Comparison of ENCODE assay signal across 36 cellular contexts in genomic region chr10:19049577-19049976, GRCh38. TPM values are rescaled to one million over a fixed set of nuclear protein-coding genes. Genes with fewer than 3 reads are reported as not detected.
"Had no signal": no experiment of that assay in that cellular context is flagged by ENCODE, and none has a peak within 500 bp of the region (broad histone marks: within the 10 kb centered on the region; RNA-seq: fewer than 3 reads in every experiment).

No MANE protein-coding gene starts in this region.

- H3K36me3 Mint-ChIP-seq: activated CD8-positive, alpha-beta memory T cell treated with anti-CD3 and anti-CD28 coated beads, Interleukin-2, amount 10 ng/mL, durations not matched to agents 7 days and 5 days; activated naive CD4-positive, alpha-beta T cell treated with anti-CD3 and anti-CD28 coated beads, Interleukin-2, amount 10 ng/mL, durations not matched to agents 7 days and 5 days; activated naive CD8-positive, alpha-beta T cell; brain had no signal

- H3K4me1 Mint-ChIP-seq: activated B cell treated with CpG ODN at 0.5 μM for 24 hours; activated CD4-positive, alpha-beta memory T cell treated with anti-CD3 and anti-CD28 coated beads, Interleukin-2, amount 10 ng/mL, durations not matched to agents 7 days and 5 days; activated CD8-positive, alpha-beta memory T cell treated with anti-CD3 and anti-CD28 coated beads, Interleukin-2, amount 10 ng/mL, durations not matched to agents 7 days and 5 days; activated naive CD4-positive, alpha-beta T cell treated with anti-CD3 and anti-CD28 coated beads, Interleukin-2, amount 10 ng/mL, durations not matched to agents 7 days and 5 days; activated naive CD8-positive, alpha-beta T cell treated with anti-CD3 and anti-CD28 coated beads, Interleukin-2, amount 50 U/mL, for 24 hours; central memory CD8-positive, alpha-beta T cell had no signal

- ATAC-seq: activated CD8-positive, alpha-beta memory T cell treated with anti-CD3 and anti-CD28 coated beads, Interleukin-2, amount 10 ng/mL, durations not matched to agents 7 days and 5 days; activated naive CD8-positive, alpha-beta T cell treated with anti-CD3 and anti-CD28 coated beads, Interleukin-2, amount 50 U/mL, for 24 hours; PC-3; Right ventricle myocardium inferior had no signal

- H3K27ac Mint-ChIP-seq: activated B cell treated with CpG ODN at 0.5 μM for 24 hours; activated CD4-positive, alpha-beta memory T cell treated with anti-CD3 and anti-CD28 coated beads, Interleukin-2, amount 10 ng/mL, durations not matched to agents 7 days and 5 days; activated CD8-positive, alpha-beta memory T cell treated with anti-CD3 and anti-CD28 coated beads, Interleukin-2, amount 10 ng/mL, durations not matched to agents 7 days and 5 days; activated naive CD4-positive, alpha-beta T cell treated with anti-CD3 and anti-CD28 coated beads, Interleukin-2, amount 10 ng/mL, durations not matched to agents 7 days and 5 days; activated naive CD8-positive, alpha-beta T cell; activated naive CD8-positive, alpha-beta T cell treated with anti-CD3 and anti-CD28 coated beads, Interleukin-2, amount 50 U/mL, for 24 hours had no signal

- DNase-seq: activated B cell treated with CpG ODN at 0.5 μM for 24 hours; activated CD4-positive, alpha-beta memory T cell treated with anti-CD3 and anti-CD28 coated beads, Interleukin-2, amount 10 ng/mL, durations not matched to agents 7 days and 5 days; activated CD4-positive, alpha-beta T cell treated with anti-CD3 and anti-CD28 coated beads for 1 hour; activated CD4-positive, alpha-beta T cell treated with anti-CD3 and anti-CD28 coated beads for 48 hours; activated CD8-positive, alpha-beta memory T cell treated with anti-CD3 and anti-CD28 coated beads for 24 hours; activated CD8-positive, alpha-beta memory T cell treated with anti-CD3 and anti-CD28 coated beads, Interleukin-2, amount 10 ng/mL, durations not matched to agents 7 days and 5 days; activated CD8-positive, alpha-beta memory T cell treated with anti-CD3 and anti-CD28 coated beads, Interleukin-2, amount 50 U/mL, for 48 hours; activated effector memory CD4-positive, alpha-beta T cell treated with Interleukin-2 at 50 U/mL for 16 hours; activated naive CD4-positive, alpha-beta T cell treated with anti-CD3 and anti-CD28 coated beads, Interleukin-2, amount 10 ng/mL, durations not matched to agents 7 days and 5 days; activated naive CD8-positive, alpha-beta T cell treated with anti-CD3 and anti-CD28 coated beads, Interleukin-2, amount 50 U/mL, for 24 hours; activated T-cell treated with anti-CD3 and anti-CD28 coated beads, Interleukin-2, amount 50 U/mL, for 48 hours; anterior cingulate cortex; Kasumi-1; KG1; MG63; NCI-H1092; NCI-H146; NCI-H187; NCI-H2029 treated with DMSO at 0.1 percent for 48 hours; NCI-H2107; NCI-H2171; NCI-H510A; NCI-H526; NCI-H748 treated with DMSO at 0.1 percent for 48 hours; NK-92 treated with Interleukin-12 subunit alpha and Interleukin-12 subunit beta, amount 100 ng/mL, for 24 hours; PC-3; SW 1271; T-helper 1 cell; T-helper 2 cell; T-helper 9 cell had no signal

- H3K9me3 ChIP-seq: MG63 had no signal

- H3K4me3 ChIP-seq: MG63 had no signal

- H3K9me3 Mint-ChIP-seq: brain had no signal

- H3K27me3 Mint-ChIP-seq: activated B cell treated with CpG ODN at 0.5 μM for 24 hours; activated CD4-positive, alpha-beta memory T cell treated with anti-CD3 and anti-CD28 coated beads, Interleukin-2, amount 10 ng/mL, durations not matched to agents 7 days and 5 days; activated CD8-positive, alpha-beta memory T cell treated with anti-CD3 and anti-CD28 coated beads, Interleukin-2, amount 10 ng/mL, durations not matched to agents 7 days and 5 days; activated naive CD4-positive, alpha-beta T cell treated with anti-CD3 and anti-CD28 coated beads, Interleukin-2, amount 10 ng/mL, durations not matched to agents 7 days and 5 days; activated naive CD8-positive, alpha-beta T cell; activated naive CD8-positive, alpha-beta T cell treated with anti-CD3 and anti-CD28 coated beads, Interleukin-2, amount 50 U/mL, for 24 hours; central memory CD8-positive, alpha-beta T cell had no signal

- H3K4me3 Mint-ChIP-seq: activated B cell treated with CpG ODN at 0.5 μM for 24 hours; activated CD4-positive, alpha-beta memory T cell treated with anti-CD3 and anti-CD28 coated beads, Interleukin-2, amount 10 ng/mL, durations not matched to agents 7 days and 5 days; activated CD8-positive, alpha-beta memory T cell treated with anti-CD3 and anti-CD28 coated beads, Interleukin-2, amount 10 ng/mL, durations not matched to agents 7 days and 5 days; activated naive CD4-positive, alpha-beta T cell treated with anti-CD3 and anti-CD28 coated beads, Interleukin-2, amount 10 ng/mL, durations not matched to agents 7 days and 5 days; activated naive CD8-positive, alpha-beta T cell; activated naive CD8-positive, alpha-beta T cell treated with anti-CD3 and anti-CD28 coated beads, Interleukin-2, amount 50 U/mL, for 24 hours; central memory CD8-positive, alpha-beta T cell had no signal

- H3K27ac ChIP-seq: RWPE1, VCaP had no signal

- H3K27me3 ChIP-seq: MG63 had no signal

- H3K36me3 ChIP-seq: MG63 had no signal

RNA-seq across cellular contexts. Expression of gene MALRD1, which starts 1.0 kb away (rescaled TPM):
- total RNA-seq: activated B cell treated with CpG ODN at 0.5 μM for 24 hours; activated CD4-positive, alpha-beta memory T cell treated with anti-CD3 and anti-CD28 coated beads, Interleukin-2, amount 10 ng/mL, durations not matched to agents 7 days and 5 days; activated CD8-positive, alpha-beta memory T cell treated with anti-CD3 and anti-CD28 coated beads, Interleukin-2, amount 10 ng/mL, durations not matched to agents 7 days and 5 days; PC-3 had no signal
